8 cellular contexts compared by ENCODE assay signal in the genomic region with DNA sequence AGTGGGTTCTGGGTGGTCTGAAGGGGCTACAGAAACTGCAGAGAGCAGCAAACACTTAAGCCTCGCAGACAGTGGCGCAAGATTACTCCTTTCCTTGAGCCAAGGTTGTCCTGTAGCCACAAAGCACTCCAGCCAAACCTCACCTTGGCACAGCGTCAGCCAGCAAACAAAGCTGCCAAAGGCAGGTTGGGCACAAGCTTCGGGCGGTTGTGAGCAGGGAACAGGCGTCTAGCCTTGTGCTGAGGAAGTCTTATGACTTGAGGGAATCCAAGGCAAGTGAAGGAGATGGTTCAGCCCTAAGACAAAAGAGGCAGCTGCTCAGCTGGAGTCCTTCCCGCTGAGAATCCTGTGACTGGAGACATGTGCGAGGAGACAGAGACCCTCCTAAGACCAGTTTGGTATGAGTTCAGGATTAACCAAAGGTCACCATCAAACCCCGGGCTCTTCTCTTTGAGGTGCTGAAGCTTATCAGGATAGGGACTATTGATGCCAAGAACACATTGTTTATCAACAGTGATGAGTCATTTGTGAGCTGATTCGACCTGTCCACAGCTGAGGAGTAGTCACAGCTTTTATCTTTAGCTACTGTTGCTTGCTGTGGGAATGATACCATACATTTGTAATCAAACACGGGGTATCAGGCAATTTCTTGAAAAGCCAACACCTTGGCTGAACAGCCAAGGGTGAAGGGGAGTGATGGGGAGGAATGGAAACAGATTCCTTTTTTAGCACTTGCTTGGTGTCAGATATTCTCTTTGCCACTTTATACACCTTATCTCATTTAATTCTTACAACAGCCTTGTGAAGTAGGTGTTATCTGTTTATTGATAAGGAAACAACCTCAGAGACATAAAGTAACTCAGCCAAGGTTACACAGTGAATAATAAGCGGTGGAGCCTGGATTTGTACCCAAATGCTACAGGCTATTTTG. TPM values are rescaled to one million over a fixed set of nuclear protein-coding genes. Genes with fewer than 3 reads are reported as not detected.
A peak's percentile ranks its signal among the peaks of the same experiment; 100 is the strongest.
DNase-seq lines count a peak whose midpoint lies in the region; ATAC-seq and TF ChIP-seq lines count a peak whose summit lies in the region.

No MANE protein-coding gene starts in this region.

- H3K27me3 ChIP-seq in DOHH2 (ENCODE audit: control insufficient read depth, low read length) (peaks cover 38% of the 10 kb centered on the region), esophagus muscularis mucosa (peaks cover 0 to 5% (median 0%) of the 10 kb centered on the region in 4 donors), ovary (no peaks in the 10 kb centered on the region)

- H3K4me3 ChIP-seq in DOHH2 (ENCODE audit: low read length) = no peak overlapping the region; the same call in 1 of the 2 replicates
- H3K4me3 ChIP-seq in OCI-LY7 (ENCODE audit: low read depth, low read length, poor library complexity, severe bottlenecking) = peak overlapping the region; percentile 62
- peak overlapping the region in 1 of 4 donors; percentile 9 for H3K4me3 ChIP-seq in esophagus muscularis mucosa
- no peak overlapping the region for H3K4me3 ChIP-seq in ovary

- peaks cover 61% of the 10 kb centered on the region for H3K4me1 ChIP-seq in DOHH2 (ENCODE audit: control insufficient read depth, low read length)
- peaks cover 97% of the 10 kb centered on the region for H3K4me1 ChIP-seq in OCI-LY7 (ENCODE audit: insufficient read depth, low read length, poor library complexity, severe bottlenecking)
- H3K4me1 ChIP-seq in esophagus muscularis mucosa = peaks cover 39 to 64% (median 51%) of the 10 kb centered on the region in 4 donors
- H3K4me1 ChIP-seq in ovary (ENCODE audit: insufficient read depth) = peaks cover 6% of the 10 kb centered on the region

- H3K27ac ChIP-seq in DOHH2 (ENCODE audit: low read depth, low read length) = no peak overlapping the region
- H3K27ac ChIP-seq in OCI-LY7 (ENCODE audit: low read depth, low read length, poor library complexity, severe bottlenecking) = peak overlapping the region; percentile 93
- H3K27ac ChIP-seq in esophagus muscularis mucosa (replicated peaks in 1 of 4) = peak overlapping the region; percentile 45 to 95 (median 92)
- no peak overlapping the region for H3K27ac ChIP-seq in ovary

- H3K4me2 ChIP-seq in DOHH2 (ENCODE audit: low read length) (peak overlapping the region; percentile 65), OCI-LY7 (ENCODE audit: low read length) (peak overlapping the region; percentile 76)

- no peak for TF ChIP-seq POLR2A in esophagus muscularis mucosa (IDR thresholded peaks at IDR 0.05; ENCODE audit: low read depth)
- no peak for TF ChIP-seq POLR2A in ovary (IDR thresholded peaks at IDR 0.05)

- H3K9me3 ChIP-seq in DOHH2 (ENCODE audit: control insufficient read depth, insufficient read depth, low read length) (no peaks in the 10 kb centered on the region), OCI-LY7 (ENCODE audit: low read length) (no peaks in the 10 kb centered on the region; the same call in 1 of the 2 replicates), esophagus muscularis mucosa (no peaks in the 10 kb centered on the region), ovary (no peaks in the 10 kb centered on the region)

- TF ChIP-seq EP300 in esophagus muscularis mucosa (IDR thresholded peaks at IDR 0.05) (no peak), ovary (IDR thresholded peaks at IDR 0.05) (no peak)

- H3K79me2 ChIP-seq in DOHH2 (ENCODE audit: control insufficient read depth, low read length) (no peaks in the 10 kb centered on the region), OCI-LY7 (ENCODE audit: insufficient read depth, low read depth, low read length) (no peaks in the 10 kb centered on the region)

- CTCF ChIA-PET in OCI-LY7 (lab: Charles Lee; ENCODE audit: unreplicated experiment) = interaction anchor here (0.6 to 1.4 kb wide), 3 partner anchors 9 to 552 kb away, joined by 3 to 4 read pairs (median 4); no protein-coding TSS in a partner anchor
- CTCF ChIA-PET in GM10248 (lab: Yijun Ruan, JAX) = interaction anchor here (0.9 to 9.6 kb wide), 16 partner anchors 6 to 551 kb away, joined by 3 to 86 read pairs (median 8); no protein-coding TSS in a partner anchor

- H2AFZ ChIP-seq in OCI-LY7 (ENCODE audit: low read length) = peak overlapping the region; percentile 64; the same call in 1 of the 2 replicates

- WGBS in esophagus muscularis mucosa = 70% methylated on average over 12 of the region's 12 CpGs
- WGBS in ovary, 3 donors = 32 to 35% (median 35%) methylated on average over 12 of the region's 12 CpGs

- POLR2A ChIA-PET in OCI-LY7 (lab: Charles Lee) = interaction anchor here (0.5 to 3.1 kb wide), 15 partner anchors 8 to 738 kb away, joined by 3 to 23 read pairs (median 4); a partner anchor contains a TSS
- POLR2A ChIA-PET in GM10248 (lab: Yijun Ruan, JAX) = interaction anchor here (1.5 kb wide), 1 partner anchor 9 kb away, joined by 4 read pairs; no protein-coding TSS in a partner anchor

- H3K9me2 ChIP-seq in DOHH2 (replicated peaks; ENCODE audit: control insufficient read depth, low read length) (no peaks in the 10 kb centered on the region), OCI-LY7 (ENCODE audit: insufficient read depth, low read length) (no peaks in the 10 kb centered on the region)

- no peak for ATAC-seq in HG03460 (IDR thresholded peaks at IDR 0.05; ENCODE audit: unreplicated experiment)

- H4K20me1 ChIP-seq in DOHH2 (ENCODE audit: control insufficient read depth, insufficient read depth, low read depth, low read length) (no peaks in the 10 kb centered on the region), OCI-LY7 (ENCODE audit: insufficient read depth, low read length) (no peaks in the 10 kb centered on the region)

- DNase-seq in OCI-LY7 (ENCODE audit: low spot score) (no peak), esophagus muscularis mucosa (ENCODE audit: extremely low spot score) (peak; percentile 92), ovary (peak; percentile 54 to 73 (median 65)), occipital lobe (lab: John Stamatoyannopoulos, UW) (no peak), GM10248 (ENCODE audit: extremely low spot score) (no peak), NCI-H1092 (lab: John Stamatoyannopoulos, UW) (no peak)

- 0 out of 2 replicates have a peak, but pooled peaks cover 4% of the 10 kb centered on the region for H3F3A ChIP-seq in DOHH2 (ENCODE audit: control insufficient read depth, insufficient read depth)

- intact Hi-C loops in OCI-LY7 (cut with micrococcal nuclease; ENCODE audit: unreplicated experiment) = loop anchor here (2.0 to 10.0 kb wide), 4 partner anchors 337 to 925 kb away; a partner anchor contains a TSS
- intact Hi-C loops in esophagus muscularis mucosa (cut with DNase I) = loop anchor here (5.0 to 10.0 kb wide), 3 partner anchors 317 to 552 kb away; no protein-coding TSS in a partner anchor
- intact Hi-C loops in ovary (cut with DNase I) = loop anchor here (5.0 to 10.0 kb wide), 6 partner anchors 102 to 697 kb away; no protein-coding TSS in a partner anchor

- no TSS peak for BruUV-seq in OCI-LY7 (replicated peaks; lab: Mats Ljungman, UMichigan)

- H3K36me3 ChIP-seq in DOHH2 (ENCODE audit: control insufficient read depth, low read length) = no peaks in the 10 kb centered on the region
- no peaks in the 10 kb centered on the region; the same call in 1 of the 2 replicates for H3K36me3 ChIP-seq in OCI-LY7 (ENCODE audit: insufficient read depth, low read length)
- no peaks in the 10 kb centered on the region for H3K36me3 ChIP-seq in esophagus muscularis mucosa
- no peaks in the 10 kb centered on the region for H3K36me3 ChIP-seq in ovary

- TF ChIP-seq CTCF in DOHH2 (IDR thresholded peaks at IDR 0.05; ENCODE audit: low read depth, low read length, poor library complexity, severe bottlenecking) = no peak
- no peak for TF ChIP-seq CTCF in OCI-LY7 (conservative IDR thresholded peaks at IDR 0.05; ENCODE audit: low read length)
- no peak for TF ChIP-seq CTCF in esophagus muscularis mucosa (IDR thresholded peaks at IDR 0.05)
- no peak for TF ChIP-seq CTCF in ovary (IDR thresholded peaks at IDR 0.05)
- TF ChIP-seq CTCF in GM10248 (IDR thresholded peaks at IDR 0.05; ENCODE audit: control extremely low read depth, extremely low read depth, low read depth, missing control alignments) = no peak

RNA-seq across cellular contexts. Expression of a gene that starts 4.6 kb away (rescaled TPM):
- total RNA-seq in OCI-LY7 (2014; rRNA removed; shearing (Covaris generic)) = 4.9 and 5.9 TPM in 2 replicates
- total RNA-seq in OCI-LY7 (2022) (0.20 and 0.46 TPM in 2 replicates), esophagus muscularis mucosa (100 to 1,000 TPM in 2 of 4 donors, 10 to 100 TPM in 2; 57.3 to 152 (median 105) TPM), ovary (10 to 100 TPM in 5 of 7 donors, 1 to 10 TPM in 2; 8.2 to 83.8 (median 17.5) TPM), occipital lobe (14.7 TPM)
- polyA plus RNA-seq in ovary = 10 to 100 TPM; 33.2 to 47.2 TPM

RNA-seq across cellular contexts. Expression of a gene that starts 15.4 kb away (rescaled TPM):
- total RNA-seq in OCI-LY7 (2014; rRNA removed; shearing (Covaris generic)) = 12.4 and 14.3 TPM in 2 replicates
- total RNA-seq in OCI-LY7 (2022) (12.9 and 15.2 TPM in 2 replicates), esophagus muscularis mucosa (10 to 100 TPM; 44.6 to 59.4 (median 53.4) TPM), ovary (10 to 100 TPM; 46.7 to 77.5 (median 52.6) TPM), occipital lobe (132 TPM)
- 10 to 100 TPM; 27.4 to 32.0 TPM for polyA plus RNA-seq in ovary

Comparison
In these comparisons a context has a peak if more than half of its experiments do, and no peak if none do; other contexts are left out.
1. H3K27ac ChIP-seq: peak in OCI-LY7 (single experiment) and esophagus muscularis mucosa (4 of 4); none in DOHH2 (single experiment) and ovary (0 of 2).
2. DNase-seq: peak in esophagus muscularis mucosa (single experiment) and ovary (5 of 5); none in OCI-LY7 (single experiment), occipital lobe (single experiment), GM10248 (single experiment) and NCI-H1092 (single experiment).